In the genomic region with DNA sequence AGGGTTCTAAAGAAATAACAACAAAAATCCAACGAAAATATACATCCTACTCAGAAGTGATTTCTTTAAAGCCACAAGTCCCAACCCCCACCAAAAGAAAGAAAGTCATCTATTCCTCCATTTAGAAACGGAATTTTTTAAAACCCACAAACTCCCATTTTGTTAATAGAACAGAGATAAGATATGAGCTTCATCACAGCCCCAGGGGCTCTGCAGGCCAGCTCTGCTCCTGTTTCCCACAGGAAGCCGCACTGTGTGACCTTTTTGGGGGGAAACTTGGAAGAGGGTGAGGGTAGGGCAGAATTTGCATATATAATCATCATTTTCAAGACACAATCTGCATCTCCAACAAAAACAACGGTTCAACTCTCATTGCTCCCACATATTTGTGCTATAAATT, we compare ENCODE assay signal across 8 cellular contexts. TPM values are rescaled to one million over a fixed set of nuclear protein-coding genes. Genes with fewer than 3 reads are reported as not detected.
A peak's percentile ranks its signal among the peaks of the same experiment; 100 is the strongest.
DNase-seq lines count a peak whose midpoint lies in the region; ATAC-seq and TF ChIP-seq lines count a peak whose summit lies in the region.

No MANE protein-coding gene starts in this region.

- H3K9me3 Mint-ChIP-seq in T-helper 2 cell treated with Interferon-gamma antibody and Interleukin-4, amounts not matched to agents 5 μg/mL and 100 μg/mL, for 36 hours = no peaks in the 10 kb centered on the region
- no peaks in the 10 kb centered on the region for H3K9me3 Mint-ChIP-seq in activated B cell treated with CpG ODN at 0.5 μM for 24 hours
- no peaks in the 10 kb centered on the region for H3K9me3 Mint-ChIP-seq in stimulated activated naive CD8-positive, alpha-beta T cell treated with anti-CD3 and anti-CD28 coated beads, Interleukin-15, amount 100 ng/mL, for 72 hours

- H3K4me1 ChIP-seq in right cardiac atrium (ENCODE audit: control insufficient read depth, insufficient read depth, low read length) = peaks cover 7% of the 10 kb centered on the region

- H3K27me3 Mint-ChIP-seq in T-helper 2 cell treated with Interferon-gamma antibody and Interleukin-4, amounts not matched to agents 5 μg/mL and 100 μg/mL, for 36 hours (ENCODE audit: low read depth) = no peaks in the 10 kb centered on the region
- no peaks in the 10 kb centered on the region for H3K27me3 Mint-ChIP-seq in activated B cell treated with CpG ODN at 0.5 μM for 24 hours
- no peaks in the 10 kb centered on the region for H3K27me3 Mint-ChIP-seq in stimulated activated naive CD8-positive, alpha-beta T cell treated with anti-CD3 and anti-CD28 coated beads, Interleukin-15, amount 100 ng/mL, for 72 hours

- CTCF ChIA-PET in activated B cell treated with CpG ODN at 0.5 μM for 24 hours (lab: Charles Lee) = interaction anchor here (1.2 to 3.9 kb wide), 3 partner anchors 12 to 775 kb away, joined by 3 to 22 read pairs (median 16); no protein-coding TSS in a partner anchor

- 14% methylated on average over 4 of the region's 4 CpGs for WGBS in right cardiac atrium

- POLR2A ChIA-PET in activated B cell treated with CpG ODN at 0.5 μM for 24 hours (lab: Charles Lee) = interaction anchor here (2.2 kb wide), 1 partner anchor 10 kb away, joined by 21 read pairs; no protein-coding TSS in a partner anchor

- H3K27ac ChIP-seq in right cardiac atrium (ENCODE audit: low read length) = no peak overlapping the region

- TF ChIP-seq CTCF in activated B cell treated with CpG ODN at 0.5 μM for 24 hours (IDR thresholded peaks at IDR 0.05) = no peak

- no peak for DNase-seq in T-helper 2 cell treated with Interferon-gamma antibody and Interleukin-4, amounts not matched to agents 5 μg/mL and 100 μg/mL, for 36 hours (ENCODE audit: low spot score)
- DNase-seq in T-helper 2 cell (no peak), activated B cell treated with CpG ODN at 0.5 μM for 24 hours (no peak), right cardiac atrium (no peak), NCI-H1436 (lab: John Stamatoyannopoulos, UW) (no peak), NCI-H345 treated with DMSO at 0.1 percent for 48 hours (lab: John Stamatoyannopoulos, UW; ENCODE audit: unreplicated experiment) (no peak)
- DNase-seq in stimulated activated naive CD8-positive, alpha-beta T cell treated with anti-CD3 and anti-CD28 coated beads, Interleukin-15, amount 100 ng/mL, for 72 hours = no peak

- H3K36me3 Mint-ChIP-seq in T-helper 2 cell treated with Interferon-gamma antibody and Interleukin-4, amounts not matched to agents 5 μg/mL and 100 μg/mL, for 36 hours (ENCODE audit: low read depth) = peaks cover 43% of the 10 kb centered on the region
- peaks cover 31% of the 10 kb centered on the region for H3K36me3 Mint-ChIP-seq in activated B cell treated with CpG ODN at 0.5 μM for 24 hours (ENCODE audit: low read depth)

- intact Hi-C loops in activated B cell treated with CpG ODN at 0.5 μM for 24 hours (cut with micrococcal nuclease) = loop anchor here (5.0 kb wide), 1 partner anchor 384 kb away; no protein-coding TSS in a partner anchor
- intact Hi-C loops in right cardiac atrium (cut with DNase I) = no loop called here

- peak overlapping the region; percentile 85 for H3K4me3 ChIP-seq in right cardiac atrium (ENCODE audit: low read length)

- no peaks in the 10 kb centered on the region for H3K9me3 ChIP-seq in right cardiac atrium (ENCODE audit: control insufficient read depth, low read length)

- H3K27me3 ChIP-seq in right cardiac atrium (ENCODE audit: control insufficient read depth, insufficient read depth) = no peaks in the 10 kb centered on the region

- H3K4me3 Mint-ChIP-seq in T-helper 2 cell treated with Interferon-gamma antibody and Interleukin-4, amounts not matched to agents 5 μg/mL and 100 μg/mL, for 36 hours = peak overlapping the region; percentile 97
- peak overlapping the region; percentile 92 for H3K4me3 Mint-ChIP-seq in activated B cell treated with CpG ODN at 0.5 μM for 24 hours
- H3K4me3 Mint-ChIP-seq in stimulated activated naive CD8-positive, alpha-beta T cell treated with anti-CD3 and anti-CD28 coated beads, Interleukin-15, amount 100 ng/mL, for 72 hours = peak overlapping the region; percentile 95 to 100

- peaks cover 59% of the 10 kb centered on the region for H3K4me1 Mint-ChIP-seq in T-helper 2 cell treated with Interferon-gamma antibody and Interleukin-4, amounts not matched to agents 5 μg/mL and 100 μg/mL, for 36 hours (ENCODE audit: low read depth)
- H3K4me1 Mint-ChIP-seq in activated B cell treated with CpG ODN at 0.5 μM for 24 hours = peaks cover 67% of the 10 kb centered on the region
- peaks cover 69% of the 10 kb centered on the region for H3K4me1 Mint-ChIP-seq in stimulated activated naive CD8-positive, alpha-beta T cell treated with anti-CD3 and anti-CD28 coated beads, Interleukin-15, amount 100 ng/mL, for 72 hours

- H3K27ac Mint-ChIP-seq in T-helper 2 cell treated with Interferon-gamma antibody and Interleukin-4, amounts not matched to agents 5 μg/mL and 100 μg/mL, for 36 hours = peak overlapping the region; percentile 88
- H3K27ac Mint-ChIP-seq in activated B cell treated with CpG ODN at 0.5 μM for 24 hours = peak overlapping the region; percentile 92
- peak overlapping the region; percentile 71 to 93 for H3K27ac Mint-ChIP-seq in stimulated activated naive CD8-positive, alpha-beta T cell treated with anti-CD3 and anti-CD28 coated beads, Interleukin-15, amount 100 ng/mL, for 72 hours

- ATAC-seq in activated B cell treated with CpG ODN at 0.5 μM for 24 hours (ENCODE audit: low read depth) (no peak), right cardiac atrium (no peak), GM21576 (IDR thresholded peaks at IDR 0.05; ENCODE audit: unreplicated experiment) (no peak)
- ATAC-seq in stimulated activated naive CD8-positive, alpha-beta T cell treated with anti-CD3 and anti-CD28 coated beads, Interleukin-15, amount 100 ng/mL, for 72 hours = no peak

RNA-seq across cellular contexts. Expression of a gene that starts 2.8 kb away (rescaled TPM):
- total RNA-seq in activated B cell treated with CpG ODN at 0.5 μM for 24 hours (19.4 and 21.6 TPM in 2 replicates), right cardiac atrium (1 to 10 TPM; 6.5 to 8.3 (median 8.0) TPM)
- polyA plus RNA-seq in right cardiac atrium = 4.7 TPM

RNA-seq across cellular contexts. Expression of a gene that starts 37.5 kb away (rescaled TPM):
- total RNA-seq in activated B cell treated with CpG ODN at 0.5 μM for 24 hours (0.69 and 1.0 TPM in 2 replicates), right cardiac atrium (1 to 10 TPM; 1.7 to 3.6 (median 2.6) TPM)
- polyA plus RNA-seq in right cardiac atrium = 1.7 TPM
